13 cellular contexts compared by ENCODE assay signal in the genomic region with DNA sequence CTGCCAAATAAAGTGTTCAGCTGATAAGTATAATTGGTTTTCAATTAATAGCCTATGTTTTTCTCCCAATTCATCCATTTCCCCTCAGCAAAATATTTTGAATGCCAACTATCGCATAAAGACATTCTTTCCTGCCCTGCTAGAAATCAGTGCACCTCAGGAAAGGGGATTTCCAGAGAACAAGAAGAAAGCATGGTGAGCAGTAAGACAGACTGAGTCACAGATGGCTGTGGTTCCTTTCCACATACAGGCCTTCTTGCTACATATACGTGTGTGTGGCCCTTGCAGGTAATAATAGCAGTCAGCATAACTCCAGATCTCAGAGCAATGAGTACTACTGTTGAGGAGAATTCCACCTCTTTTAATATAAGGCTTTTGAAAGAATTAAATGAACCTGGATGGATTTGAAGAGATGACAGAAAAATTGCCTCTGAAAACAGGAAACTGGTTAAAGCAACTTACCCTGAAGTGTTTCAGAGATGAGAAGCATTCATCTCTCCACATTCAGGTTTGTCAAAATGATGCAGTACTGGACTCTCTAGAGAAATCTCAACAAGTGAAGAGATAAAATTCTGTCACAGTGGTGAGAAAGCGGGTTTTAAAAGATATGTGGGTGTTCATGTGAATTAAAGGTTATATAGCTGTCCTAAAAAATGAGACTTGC. TPM values are rescaled to one million over a fixed set of nuclear protein-coding genes. Genes with fewer than 3 reads are reported as not detected.
DNase-seq lines count a peak whose midpoint lies in the region; ATAC-seq and TF ChIP-seq lines count a peak whose summit lies in the region.
"Had no signal": no experiment of that assay in that cellular context is flagged by ENCODE, and none has a peak within 500 bp of the region (broad histone marks: within the 10 kb centered on the region; RNA-seq: fewer than 3 reads in every experiment).

No MANE protein-coding gene starts in this region.

- no peak overlapping the region for H3K27ac Mint-ChIP-seq in endodermal cell

- no peaks in the 10 kb centered on the region for H3K9me3 Mint-ChIP-seq in endodermal cell

- TF ChIP-seq POLR2A in uterus (IDR thresholded peaks at IDR 0.05): no peak

- H3K9me3 ChIP-seq in heart right ventricle: no peaks in the 10 kb centered on the region
- no peaks in the 10 kb centered on the region for H3K9me3 ChIP-seq in adipocyte (ENCODE audit: control insufficient read depth, low read length)
- no peaks in the 10 kb centered on the region for H3K9me3 ChIP-seq in uterus
- H3K9me3 ChIP-seq in endodermal cell (ENCODE audit: control insufficient read depth, low read length): no peaks in the 10 kb centered on the region
- H3K9me3 ChIP-seq: right lobe of liver had no signal

- DNase-seq in heart right ventricle (no peak), left ventricle myocardium superior (no peak), adipocyte (ENCODE audit: low read depth) (peak; percentile 57), fibroblast of villous mesenchyme (ENCODE audit: low read depth) (peak; percentile 38), uterus (no peak), endodermal cell (no peak), OCI-M2 (lab: John Stamatoyannopoulos, UW; ENCODE audit: unreplicated experiment) (no peak)
- DNase-seq: effector CD8-positive, alpha-beta T cell; NCI-H146; right lobe of liver; SHP77 treated with DMSO at 0.1 percent for 48 hours; stimulated activated CD8-positive, alpha-beta memory T cell treated with anti-CD3 and anti-CD28 coated beads, Interleukin-4, amount 100 ng/mL, for 48 hours had no signal

- H3K27me3 ChIP-seq in heart right ventricle: no peaks in the 10 kb centered on the region
- H3K27me3 ChIP-seq in adipocyte (replicated peaks; ENCODE audit: control insufficient read depth, insufficient read depth, low read length): no peaks in the 10 kb centered on the region
- H3K27me3 ChIP-seq in uterus: no peaks in the 10 kb centered on the region
- H3K27me3 ChIP-seq in endodermal cell (ENCODE audit: control insufficient read depth, insufficient read depth, low read length, poor library complexity, severe bottlenecking): no peaks in the 10 kb centered on the region
- H3K27me3 ChIP-seq: right lobe of liver had no signal

- H3K4me1 Mint-ChIP-seq in endodermal cell: peaks cover 55% of the 10 kb centered on the region

- peak overlapping the region; percentile 24 for H3K9ac ChIP-seq in adipocyte (ENCODE audit: low read length)
- no peak overlapping the region for H3K9ac ChIP-seq in endodermal cell (ENCODE audit: extremely low read depth, low read length, poor library complexity, severe bottlenecking)

- TF ChIP-seq CTCF in heart right ventricle (IDR thresholded peaks at IDR 0.05) (no peak), fibroblast of villous mesenchyme (IDR thresholded peaks at IDR 0.05; ENCODE audit: insufficient read depth, low read depth, low read length) (no peak), uterus (IDR thresholded peaks at IDR 0.05) (no peak), endodermal cell (conservative IDR thresholded peaks at IDR 0.05) (no peak)

- no peaks in the 10 kb centered on the region for H3K36me3 Mint-ChIP-seq in endodermal cell (ENCODE audit: low read depth)

- ATAC-seq in heart right ventricle (no peak), left ventricle myocardium superior (no peak), GM19467 (IDR thresholded peaks at IDR 0.05; ENCODE audit: unreplicated experiment) (no peak)

- H3K4me3 ChIP-seq in heart right ventricle (peak overlapping the region in 2 of 10 donors; percentile 1 to 7), adipocyte (ENCODE audit: low read length) (peak overlapping the region; percentile 27), fibroblast of villous mesenchyme (ENCODE audit: low read depth, low read length) (no peak overlapping the region), uterus (no peak overlapping the region), endodermal cell (ENCODE audit: low read length) (no peak overlapping the region)
- H3K4me3 ChIP-seq: right lobe of liver had no signal

- H3K27ac ChIP-seq in heart right ventricle: peak overlapping the region in 9 of 10 donors; percentile 1 to 95 (median 57)
- H3K27ac ChIP-seq in uterus: peak overlapping the region; percentile 90 to 97
- no peak overlapping the region for H3K27ac ChIP-seq in endodermal cell (ENCODE audit: low read depth, low read length)
- H3K27ac ChIP-seq: right lobe of liver had no signal

- no peaks in the 10 kb centered on the region for H3K27me3 Mint-ChIP-seq in endodermal cell (ENCODE audit: insufficient read depth)

- H3K36me3 ChIP-seq in heart right ventricle: peaks cover 0 to 18% (median 3%) of the 10 kb centered on the region in 9 donors
- H3K36me3 ChIP-seq in adipocyte (ENCODE audit: control insufficient read depth, insufficient read depth, low read length, severe bottlenecking): no peaks in the 10 kb centered on the region
- no peaks in the 10 kb centered on the region for H3K36me3 ChIP-seq in uterus
- no peaks in the 10 kb centered on the region for H3K36me3 ChIP-seq in endodermal cell (ENCODE audit: control insufficient read depth, insufficient read depth, low read length)
- H3K36me3 ChIP-seq: right lobe of liver had no signal

- intact Hi-C loops in heart right ventricle (cut with DNase I): no loop called here
- intact Hi-C loops in left ventricle myocardium superior (cut with micrococcal nuclease): no loop called here
- intact Hi-C loops in uterus (cut with DNase I; ENCODE audit: low total_unique reads): no loop called here

- 30 to 44% methylated on average over 3 of the region's 3 CpGs for WGBS in heart right ventricle, 2 donors
- 88 to 91% methylated on average over 1 to 3 of the region's 3 CpGs for WGBS in endodermal cell (ENCODE audit: insufficient coverage in 1 of 2, insufficient read length in 1 of 2), 2 experiments

- H3K4me1 ChIP-seq in heart right ventricle (peaks cover 12 to 95% (median 81%) of the 10 kb centered on the region in 9 donors), adipocyte (ENCODE audit: control insufficient read depth, insufficient read depth, low read length) (peaks cover 40% of the 10 kb centered on the region), uterus (peaks cover 0 to 15% of the 10 kb centered on the region in 2 donors), endodermal cell (ENCODE audit: control insufficient read depth, insufficient read depth, low read length) (peaks cover 19% of the 10 kb centered on the region)
- H3K4me1 ChIP-seq: right lobe of liver had no signal

- H3K4me3 Mint-ChIP-seq in endodermal cell: no peak overlapping the region

RNA-seq across cellular contexts. Expression of a gene that starts 13.6 kb away (rescaled TPM):
- 100 to 1,000 TPM in 2 of 10 donors, 10 to 100 TPM in 8; 50.5 to 109 (median 86.0) TPM for total RNA-seq in heart right ventricle
- 10 to 100 TPM; 12.4 to 24.1 TPM for polyA plus RNA-seq in heart right ventricle
- 63.4 TPM for total RNA-seq in left ventricle myocardium superior
- total RNA-seq in fibroblast of villous mesenchyme: 59.6 and 73.8 TPM in 2 replicates
- 100 to 1,000 TPM in 1 of 4 donors, 10 to 100 TPM in 3; 54.7 to 135 (median 62.7) TPM for total RNA-seq in uterus
- 1 to 10 TPM; 2.3 to 4.4 TPM for total RNA-seq in endodermal cell
- polyA plus RNA-seq in endodermal cell (2013, experiment 1 of 2): 8.7 TPM
- 11.1 TPM for polyA plus RNA-seq in endodermal cell (2013, experiment 2 of 2)

RNA-seq across cellular contexts. Expression of a gene that starts 51.1 kb away (rescaled TPM):
- 10 to 100 TPM in 8 of 10 donors, 1 to 10 TPM in 2; 8.5 to 17.0 (median 14.5) TPM for total RNA-seq in heart right ventricle
- 10 to 100 TPM in 1 of 2 donors, 1 to 10 TPM in 1; 1.7 to 11.7 TPM for polyA plus RNA-seq in heart right ventricle
- total RNA-seq in left ventricle myocardium superior: 13.4 TPM
- total RNA-seq in fibroblast of villous mesenchyme: 4.2 and 7.3 TPM in 2 replicates
- total RNA-seq in uterus: 1 to 10 TPM; 3.8 to 9.7 (median 5.0) TPM
- 10 to 100 TPM; 10.6 to 20.3 TPM for total RNA-seq in endodermal cell
- 4.0 TPM for polyA plus RNA-seq in endodermal cell (2013, experiment 1 of 2)
- polyA plus RNA-seq in endodermal cell (2013, experiment 2 of 2): 4.2 TPM

Comparison
In these comparisons a context has a peak if more than half of its experiments do, and no peak if none do; other contexts are left out.
1. DNase-seq: peak in adipocyte (single experiment) and fibroblast of villous mesenchyme (single experiment); none in heart right ventricle (0 of 2), left ventricle myocardium superior (single experiment), uterus (0 of 2), endodermal cell (single experiment) and OCI-M2 (single experiment).
2. RNA of a gene that starts 13.6 kb away (total RNA-seq): 50.5 to 109 TPM in heart right ventricle, 59.6 to 73.8 TPM in fibroblast of villous mesenchyme, 54.7 to 135 TPM in uterus and 63.4 TPM in left ventricle myocardium superior (single experiment); 2.3 to 4.4 TPM in endodermal cell; every median in the first group is over 4 times any median in the second.